Comparison of ENCODE assay signal across 9 cellular contexts in genomic region chr6:27893059-27893835, GRCh38. TPM values are rescaled to one million over a fixed set of nuclear protein-coding genes. Genes with fewer than 3 reads are reported as not detected.
A peak's percentile ranks its signal among the peaks of the same experiment; 100 is the strongest.
DNase-seq lines count a peak whose midpoint lies in the region; ATAC-seq and TF ChIP-seq lines count a peak whose summit lies in the region.
"Had no signal": no experiment of that assay in that cellular context is flagged by ENCODE, and none has a peak within 500 bp of the region (broad histone marks: within the 10 kb centered on the region; RNA-seq: fewer than 3 reads in every experiment).

No MANE protein-coding gene starts in this region.

- peaks cover 4 to 50% of the 10 kb centered on the region in 2 donors for H3K4me1 ChIP-seq in left lung

- TF ChIP-seq CTCF in coronary artery (IDR thresholded peaks at IDR 0.05), result no peak
- no peak for TF ChIP-seq CTCF in left lung (IDR thresholded peaks at IDR 0.05)

- ATAC-seq in HG03378 (IDR thresholded peaks at IDR 0.05; ENCODE audit: unreplicated experiment) (peak; percentile 62), left lung (peak; percentile 72)

- no peaks in the 10 kb centered on the region for H3K36me3 ChIP-seq in left lung

- H3K27me3 ChIP-seq in left lung, result peaks cover 0 to 41% of the 10 kb centered on the region in 2 donors

- intact Hi-C loops in left lung (cut with DNase I), result loop anchor here in 1 of 2 donors (10.0 kb wide), 1 partner anchor 748 kb away; a partner anchor contains a TSS

- TF ChIP-seq POLR2A in GM19099 (IDR thresholded peaks at IDR 0.05; ENCODE audit: extremely low read depth, insufficient read length, low read depth), result peak; percentile 99

- H3K4me3 ChIP-seq in coronary artery (peak overlapping the region; percentile 71), left lung (peak overlapping the region; percentile 59 to 64)

- DNase-seq in Ammon's horn (ENCODE audit: low spot score) (peak; percentile 82), NCI-H460 (ENCODE audit: extremely low read depth, low read depth) (peak; percentile 96), coronary artery (ENCODE audit: low spot score) (peak; percentile 83), left lung (peak; percentile 91 to 94)
- peak; percentile 79 for DNase-seq in activated CD4-positive, alpha-beta T cell treated with anti-CD3 and anti-CD28 coated beads for 1 hour
- DNase-seq in stimulated activated CD4-positive, alpha-beta T cell treated with anti-CD3 and anti-CD28 coated beads, Interleukin-2, amount 100 ng/mL, for 48 hours, result peak; percentile 84 to 85

- H3K27ac ChIP-seq in coronary artery, result peak overlapping the region; percentile 12 to 80
- peak overlapping the region; percentile 78 to 93 for H3K27ac ChIP-seq in left lung

- H3K9me3 ChIP-seq in left lung, result no peaks in the 10 kb centered on the region

RNA-seq across cellular contexts. Expression of gene OR2B2, which starts 18.9 kb away (rescaled TPM):
- not detected in 2 replicates for total RNA-seq in NCI-H460 (2014; rRNA removed; shearing (Covaris generic))
- polyA plus RNA-seq in NCI-H460 (2014; cell fraction: nucleus; rRNA removed), result not detected in 2 replicates
- total RNA-seq in left lung, result not detected
- total RNA-seq: T-helper 2 cell treated with Interferon-gamma antibody and Interleukin-4, amounts not matched to agents 100 ng/mL and 5 ng/mL, for 36 hours had no signal

Comparison
In these comparisons a context has a peak if more than half of its experiments do, and no peak if none do; other contexts are left out.
1. Peak in every context shown above with its lines: DNase-seq, ATAC-seq, H3K4me3 ChIP-seq and H3K27ac ChIP-seq.